Comparison of ENCODE assay signal across 16 cellular contexts in genomic region chr14:55754471-55754870, GRCh38.
DNase-seq lines count a peak whose midpoint lies in the region; ATAC-seq and TF ChIP-seq lines count a peak whose summit lies in the region.
"Had no signal": no experiment of that assay in that cellular context is flagged by ENCODE, and none has a peak within 500 bp of the region (broad histone marks: within the 10 kb centered on the region; RNA-seq: fewer than 3 reads in every experiment).

No MANE protein-coding gene starts in this region.

- no peak overlapping the region for H3K9ac ChIP-seq in PC-3 (ENCODE audit: low read length)

- H3K9me2 ChIP-seq in PC-3 (replicated peaks; ENCODE audit: low read length) (no peaks in the 10 kb centered on the region), GM23338 (ENCODE audit: insufficient read depth) (peaks cover 11% of the 10 kb centered on the region)

- H3K9me3 Mint-ChIP-seq in activated T-helper 2 cell treated with anti-CD3 and anti-CD28 coated beads, Interferon-gamma antibody, Interleukin-2, Interleukin-4, amounts not matched to agents 10 μg/mL and 5 μg/mL and 100 μg/mL, durations not matched to agents 14 hours and 24 hours and 36 hours = no peaks in the 10 kb centered on the region
- H3K9me3 Mint-ChIP-seq in GM23338 = no peaks in the 10 kb centered on the region

- H3K36me3 Mint-ChIP-seq in activated T-helper 2 cell treated with anti-CD3 and anti-CD28 coated beads, Interferon-gamma antibody, Interleukin-2, Interleukin-4, amounts not matched to agents 10 μg/mL and 5 μg/mL and 100 μg/mL, durations not matched to agents 14 hours and 24 hours and 36 hours (ENCODE audit: low read depth) = no peaks in the 10 kb centered on the region
- H3K36me3 Mint-ChIP-seq in GM23338 (ENCODE audit: low read depth) = no peaks in the 10 kb centered on the region

- H3K4me1 ChIP-seq in PC-3 (ENCODE audit: insufficient read depth, low read length) (peaks cover 36% of the 10 kb centered on the region), GM23338 (ENCODE audit: insufficient read depth) (peaks cover 33% of the 10 kb centered on the region)

- H3K4me2 ChIP-seq in PC-3 (ENCODE audit: low read length) (no peak overlapping the region), GM23338 (no peak overlapping the region)

- no peak overlapping the region for H3K4me3 Mint-ChIP-seq in activated T-helper 2 cell treated with anti-CD3 and anti-CD28 coated beads, Interferon-gamma antibody, Interleukin-2, Interleukin-4, amounts not matched to agents 10 μg/mL and 5 μg/mL and 100 μg/mL, durations not matched to agents 14 hours and 24 hours and 36 hours (ENCODE audit: low read depth)
- no peak overlapping the region for H3K4me3 Mint-ChIP-seq in GM23338

- H3K36me3 ChIP-seq in PC-3 (ENCODE audit: low read depth, low read length) (no peaks in the 10 kb centered on the region), GM23338 (ENCODE audit: insufficient read depth) (no peaks in the 10 kb centered on the region)
- H3K36me3 ChIP-seq: HAP-1 had no signal

- CTCF ChIA-PET in PC-3 (lab: Charles Lee) = no interaction called here

- H3K79me2 ChIP-seq in PC-3 (ENCODE audit: low read length) (no peaks in the 10 kb centered on the region), GM23338 (replicated peaks; ENCODE audit: insufficient read depth) (no peaks in the 10 kb centered on the region)

- no TSS peak for BruUV-seq in PC-3 (replicated peaks; lab: Mats Ljungman, UMichigan)

- intact Hi-C loops in PC-3 (cut with micrococcal nuclease) = no loop called here
- intact Hi-C loops in activated T-helper 2 cell treated with anti-CD3 and anti-CD28 coated beads, Interferon-gamma antibody, Interleukin-2, Interleukin-4, amounts not matched to agents 10 μg/mL and 5 μg/mL and 100 μg/mL, durations not matched to agents 14 hours and 24 hours and 36 hours (cut with micrococcal nuclease) = no loop called here

- POLR2A ChIA-PET in PC-3 (lab: Charles Lee; ENCODE audit: unreplicated experiment) = no interaction called here

- DNase-seq in EL = peak; percentile 6
- peak; percentile 70 for DNase-seq in PC-3
- peak; percentile 88 for DNase-seq in epithelial cell of esophagus (ENCODE audit: low read depth)
- DNase-seq in renal cortical epithelial cell (ENCODE audit: low read depth) = peak; percentile 54
- no peak for DNase-seq in NCI-H1092 treated with DMSO at 0.1 percent for 48 hours (lab: John Stamatoyannopoulos, UW)
- no peak for DNase-seq in activated T-helper 2 cell treated with anti-CD3 and anti-CD28 coated beads, Interferon-gamma antibody, Interleukin-2, Interleukin-4, amounts not matched to agents 10 μg/mL and 5 μg/mL and 100 μg/mL, durations not matched to agents 14 hours and 24 hours and 36 hours (ENCODE audit: low spot score)
- DNase-seq in GM23338 (ENCODE audit: low spot score) = no peak
- no peak for DNase-seq in NCI-H524 treated with DMSO at 0.1 percent for 48 hours (lab: John Stamatoyannopoulos, UW)
- DNase-seq: C1 segment of cervical spinal cord, NCI-H1417, NCI-H187, NCI-H2107, NCI-H510A treated with DMSO at 0.1 percent for 48 hours, NCI-H82 had no signal

- H2AFZ ChIP-seq in PC-3 (ENCODE audit: low read length) (no peak overlapping the region), GM23338 (no peak overlapping the region)

- H3K27ac ChIP-seq in PC-3 (ENCODE audit: low read length) (no peak overlapping the region), GM23338 (ENCODE audit: low read depth) (no peak overlapping the region)

- ATAC-seq in PC-3 (no peak), GM23338 (no peak)
- ATAC-seq: K562 had no signal

- H4K20me1 ChIP-seq in PC-3 (ENCODE audit: low read length) (no peaks in the 10 kb centered on the region), GM23338 (replicated peaks; ENCODE audit: insufficient read depth) (no peaks in the 10 kb centered on the region)

- no peak overlapping the region for H3K27ac Mint-ChIP-seq in activated T-helper 2 cell treated with anti-CD3 and anti-CD28 coated beads, Interferon-gamma antibody, Interleukin-2, Interleukin-4, amounts not matched to agents 10 μg/mL and 5 μg/mL and 100 μg/mL, durations not matched to agents 14 hours and 24 hours and 36 hours
- H3K27ac Mint-ChIP-seq in GM23338 = no peak overlapping the region

- H3K27me3 Mint-ChIP-seq in activated T-helper 2 cell treated with anti-CD3 and anti-CD28 coated beads, Interferon-gamma antibody, Interleukin-2, Interleukin-4, amounts not matched to agents 10 μg/mL and 5 μg/mL and 100 μg/mL, durations not matched to agents 14 hours and 24 hours and 36 hours (ENCODE audit: low read depth) = peaks cover 3% of the 10 kb centered on the region
- peaks cover 3% of the 10 kb centered on the region for H3K27me3 Mint-ChIP-seq in GM23338 (ENCODE audit: insufficient read depth, low read depth, poor library complexity)

- no peaks in the 10 kb centered on the region for H3K4me1 Mint-ChIP-seq in activated T-helper 2 cell treated with anti-CD3 and anti-CD28 coated beads, Interferon-gamma antibody, Interleukin-2, Interleukin-4, amounts not matched to agents 10 μg/mL and 5 μg/mL and 100 μg/mL, durations not matched to agents 14 hours and 24 hours and 36 hours (ENCODE audit: low read depth)
- H3K4me1 Mint-ChIP-seq in GM23338 = peaks cover 45% of the 10 kb centered on the region

- TF ChIP-seq CTCF in PC-3 (conservative IDR thresholded peaks at IDR 0.05; ENCODE audit: low read depth, low read length) (no peak), epithelial cell of esophagus (IDR thresholded peaks at IDR 0.05; ENCODE audit: insufficient read depth, low read depth, low read length, missing control alignments) (no peak), GM23338 (conservative IDR thresholded peaks at IDR 0.05; ENCODE audit: low read depth in 2 of 2) (no peak)

- H3K27me3 ChIP-seq in PC-3 (ENCODE audit: low read length) = no peaks in the 10 kb centered on the region
- H3K27me3 ChIP-seq in GM23338 (ENCODE audit: insufficient read depth) = no peaks in the 10 kb centered on the region

- no peaks in the 10 kb centered on the region for H3K9me3 ChIP-seq in PC-3 (ENCODE audit: low read length)
- H3K9me3 ChIP-seq: HAP-1 had no signal

- H3K4me3 ChIP-seq in PC-3 (ENCODE audit: low read length) (no peak overlapping the region), epithelial cell of esophagus (ENCODE audit: low read length) (no peak overlapping the region), GM23338 (no peak overlapping the region)
- H3K4me3 ChIP-seq: HAP-1, K562 had no signal

- no peaks in the 10 kb centered on the region for H3F3A ChIP-seq in PC-3 (ENCODE audit: low read length, unreplicated experiment)
- H3F3A ChIP-seq in GM23338 (replicated peaks; ENCODE audit: low read depth) = no peaks in the 10 kb centered on the region

TF ChIP-seq in GM23338, 12 proteins besides CTCF, POLR2A, EP300 and RAD21 (continues in another document):
- no peak for TF ChIP-seq NANOG (IDR thresholded peaks at IDR 0.05; ENCODE audit: borderline replicate concordance)
- TF ChIP-seq, protein P1, sequence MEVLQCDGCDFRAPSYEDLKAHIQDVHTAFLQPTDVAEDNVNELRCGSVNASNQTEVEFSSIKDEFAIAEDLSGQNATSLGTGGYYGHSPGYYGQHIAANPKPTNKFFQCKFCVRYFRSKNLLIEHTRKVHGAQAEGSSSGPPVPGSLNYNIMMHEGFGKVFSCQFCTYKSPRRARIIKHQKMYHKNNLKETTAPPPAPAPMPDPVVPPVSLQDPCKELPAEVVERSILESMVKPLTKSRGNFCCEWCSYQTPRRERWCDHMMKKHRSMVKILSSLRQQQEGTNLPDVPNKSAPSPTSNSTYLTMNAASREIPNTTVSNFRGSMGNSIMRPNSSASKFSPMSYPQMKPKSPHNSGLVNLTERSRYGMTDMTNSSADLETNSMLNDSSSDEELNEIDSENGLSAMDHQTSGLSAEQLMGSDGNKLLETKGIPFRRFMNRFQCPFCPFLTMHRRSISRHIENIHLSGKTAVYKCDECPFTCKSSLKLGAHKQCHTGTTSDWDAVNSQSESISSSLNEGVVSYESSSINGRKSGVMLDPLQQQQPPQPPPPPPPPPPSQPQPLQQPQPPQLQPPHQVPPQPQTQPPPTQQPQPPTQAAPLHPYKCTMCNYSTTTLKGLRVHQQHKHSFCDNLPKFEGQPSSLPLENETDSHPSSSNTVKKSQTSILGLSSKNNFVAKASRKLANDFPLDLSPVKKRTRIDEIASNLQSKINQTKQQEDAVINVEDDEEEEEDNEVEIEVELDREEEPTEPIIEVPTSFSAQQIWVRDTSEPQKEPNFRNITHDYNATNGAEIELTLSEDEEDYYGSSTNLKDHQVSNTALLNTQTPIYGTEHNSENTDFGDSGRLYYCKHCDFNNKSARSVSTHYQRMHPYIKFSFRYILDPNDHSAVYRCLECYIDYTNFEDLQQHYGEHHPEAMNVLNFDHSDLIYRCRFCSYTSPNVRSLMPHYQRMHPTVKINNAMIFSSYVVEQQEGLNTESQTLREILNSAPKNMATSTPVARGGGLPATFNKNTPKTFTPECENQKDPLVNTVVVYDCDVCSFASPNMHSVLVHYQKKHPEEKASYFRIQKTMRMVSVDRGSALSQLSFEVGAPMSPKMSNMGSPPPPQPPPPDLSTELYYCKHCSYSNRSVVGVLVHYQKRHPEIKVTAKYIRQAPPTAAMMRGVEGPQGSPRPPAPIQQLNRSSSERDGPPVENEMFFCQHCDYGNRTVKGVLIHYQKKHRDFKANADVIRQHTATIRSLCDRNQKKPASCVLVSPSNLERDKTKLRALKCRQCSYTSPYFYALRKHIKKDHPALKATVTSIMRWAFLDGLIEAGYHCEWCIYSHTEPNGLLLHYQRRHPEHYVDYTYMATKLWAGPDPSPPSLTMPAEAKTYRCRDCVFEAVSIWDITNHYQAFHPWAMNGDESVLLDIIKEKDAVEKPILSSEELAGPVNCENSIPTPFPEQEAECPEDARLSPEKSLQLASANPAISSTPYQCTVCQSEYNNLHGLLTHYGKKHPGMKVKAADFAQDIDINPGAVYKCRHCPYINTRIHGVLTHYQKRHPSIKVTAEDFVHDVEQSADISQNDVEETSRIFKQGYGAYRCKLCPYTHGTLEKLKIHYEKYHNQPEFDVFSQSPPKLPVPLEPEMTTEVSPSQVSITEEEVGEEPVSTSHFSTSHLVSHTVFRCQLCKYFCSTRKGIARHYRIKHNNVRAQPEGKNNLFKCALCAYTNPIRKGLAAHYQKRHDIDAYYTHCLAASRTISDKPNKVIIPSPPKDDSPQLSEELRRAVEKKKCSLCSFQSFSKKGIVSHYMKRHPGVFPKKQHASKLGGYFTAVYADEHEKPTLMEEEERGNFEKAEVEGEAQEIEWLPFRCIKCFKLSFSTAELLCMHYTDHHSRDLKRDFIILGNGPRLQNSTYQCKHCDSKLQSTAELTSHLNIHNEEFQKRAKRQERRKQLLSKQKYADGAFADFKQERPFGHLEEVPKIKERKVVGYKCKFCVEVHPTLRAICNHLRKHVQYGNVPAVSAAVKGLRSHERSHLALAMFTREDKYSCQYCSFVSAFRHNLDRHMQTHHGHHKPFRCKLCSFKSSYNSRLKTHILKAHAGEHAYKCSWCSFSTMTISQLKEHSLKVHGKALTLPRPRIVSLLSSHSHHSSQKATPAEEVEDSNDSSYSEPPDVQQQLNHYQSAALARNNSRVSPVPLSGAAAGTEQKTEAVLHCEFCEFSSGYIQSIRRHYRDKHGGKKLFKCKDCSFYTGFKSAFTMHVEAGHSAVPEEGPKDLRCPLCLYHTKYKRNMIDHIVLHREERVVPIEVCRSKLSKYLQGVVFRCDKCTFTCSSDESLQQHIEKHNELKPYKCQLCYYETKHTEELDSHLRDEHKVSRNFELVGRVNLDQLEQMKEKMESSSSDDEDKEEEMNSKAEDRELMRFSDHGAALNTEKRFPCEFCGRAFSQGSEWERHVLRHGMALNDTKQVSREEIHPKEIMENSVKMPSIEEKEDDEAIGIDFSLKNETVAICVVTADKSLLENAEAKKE (CRISPR knock-in tag; IDR thresholded peaks at IDR 0.05) = no peak

Comparison
In these comparisons a context has a peak if more than half of its experiments do, and no peak if none do; other contexts are left out.
1. DNase-seq: peak in EL (single experiment), PC-3 (single experiment), epithelial cell of esophagus (single experiment) and renal cortical epithelial cell (single experiment); none in NCI-H1092 treated with DMSO at 0.1 percent for 48 hours (single experiment), activated T-helper 2 cell treated with anti-CD3 and anti-CD28 coated beads, Interferon-gamma antibody, Interleukin-2, Interleukin-4, amounts not matched to agents 10 μg/mL and 5 μg/mL and 100 μg/mL, durations not matched to agents 14 hours and 24 hours and 36 hours (single experiment), GM23338 (single experiment) and NCI-H524 treated with DMSO at 0.1 percent for 48 hours (single experiment).